ENCODE assay signal across 22 cellular contexts in genomic region chr5:138922494-138922893, GRCh38. TPM values are rescaled to one million over a fixed set of nuclear protein-coding genes. Genes with fewer than 3 reads are reported as not detected.
A peak's percentile ranks its signal among the peaks of the same experiment; 100 is the strongest.
DNase-seq lines count a peak whose midpoint lies in the region; ATAC-seq, FAIRE-seq and TF ChIP-seq lines count a peak whose summit lies in the region.
"Had no signal": no experiment of that assay in that cellular context is flagged by ENCODE, and none has a peak within 500 bp of the region (broad histone marks: within the 10 kb centered on the region; RNA-seq: fewer than 3 reads in every experiment).

No MANE protein-coding gene starts in this region.

- H3K27me3 ChIP-seq in GM12878 (replicated peaks in 1 of 2; ENCODE audit: control insufficient read depth in 2 of 2, insufficient read depth in 2 of 2, low read length in 1 of 2) = no peaks in the 10 kb centered on the region
- H3K27me3 ChIP-seq: BLaER1 treated with 17β-estradiol and CSF1 and Interleukin-3, amounts not matched to agents 10 nM and 100 nM had no signal

- FAIRE-seq in GM12878 (lab: Jason Lieb, UNC) = no peak
- FAIRE-seq in RCC 7860 (lab: Jason Lieb, UNC) = no peak
- FAIRE-seq: A204.1, D721Med had no signal

- H3K27ac Mint-ChIP-seq in nephron progenitor cell = peak overlapping the region; percentile 88
- H3K27ac Mint-ChIP-seq: CD8-positive, alpha-beta memory T cell had no signal

- H3K9me3 ChIP-seq in GM12878 (replicated peaks; ENCODE audit: control insufficient read depth, insufficient read depth, low read length) = no peaks in the 10 kb centered on the region
- H3K9me3 ChIP-seq: BLaER1 treated with 17β-estradiol and CSF1 and Interleukin-3, amounts not matched to agents 10 nM and 100 nM had no signal

- no peak for TF ChIP-seq POLR2A in GM12878 (IDR thresholded peaks at IDR 0.05; ENCODE audit: low read depth, low read length)

- 83% methylated on average over 2 of the region's 2 CpGs for WGBS in GM12878 (ENCODE audit: insufficient coverage, insufficient replicate concordance, low lambda C conversion rate, missing lambda C conversion rate)

- SMC1A ChIA-PET in GM12878 (lab: Charles Lee; ENCODE audit: uncharacterized antibody, unreplicated experiment) = no interaction called here

- intact Hi-C loops in GM12878 (cut with micrococcal nuclease; ENCODE audit: unreplicated experiment) = no loop called here

- BruUV-seq in GM12878 (replicated peaks; lab: Mats Ljungman, UMichigan) = no TSS peak

- DNase-seq in GM12865 (ENCODE audit: low read depth) (peak; percentile 23), GM12878 (ENCODE audit: low read depth, low spot score) (no peak), nephron progenitor cell (no peak), RCC 7860 (ENCODE audit: low spot score) (no peak), cortex of kidney (lab: John Stamatoyannopoulos, UW) (no peak), HuH-7 (ENCODE audit: low spot score) (no peak)
- DNase-seq in effector CD8-positive, alpha-beta T cell (lab: John Stamatoyannopoulos, UW) = no peak
- DNase-seq: CD8-positive, alpha-beta memory T cell; DMS79; KG1; MM.1S; NCI-H1092 treated with DMSO at 0.1 percent for 48 hours; NCI-H1694; NCI-H446; NCI-H69; PC-9; SW 1271 had no signal

- ATAC-seq in GM21786 (IDR thresholded peaks at IDR 0.05; ENCODE audit: unreplicated experiment) (peak; percentile 93), GM12878 (peak; percentile 77)
- ATAC-seq: HCT116 had no signal

- in situ Hi-C loops in GM12878 (cut with MboI) = no loop called here

- H3K9ac ChIP-seq in GM12878 (ENCODE audit: control insufficient read depth, insufficient read depth, low read length) = no peak overlapping the region
- H3K9ac ChIP-seq: BLaER1 treated with 17β-estradiol and CSF1 and Interleukin-3, amounts not matched to agents 10 nM and 100 nM had no signal

- H3K4me1 Mint-ChIP-seq in nephron progenitor cell = peaks cover 8% of the 10 kb centered on the region
- H3K4me1 Mint-ChIP-seq: CD8-positive, alpha-beta memory T cell had no signal

- H3K4me3 ChIP-seq in GM12865 (ENCODE audit: low read depth, low read length) (no peak overlapping the region), GM12878 (no peak overlapping the region)
- H3K4me3 ChIP-seq: BLaER1 treated with 17β-estradiol and CSF1 and Interleukin-3, amounts not matched to agents 10 nM and 100 nM; PC-9 had no signal

- H3K4me2 ChIP-seq in GM12878 (ENCODE audit: control insufficient read depth, insufficient read depth) = no peak overlapping the region
- H3K4me2 ChIP-seq: BLaER1 treated with 17β-estradiol and CSF1 and Interleukin-3, amounts not matched to agents 10 nM and 100 nM; PC-9 had no signal

- CTCF ChIA-PET in GM12878 (lab: Yijun Ruan, JAX) = no interaction called here

- peak; percentile 32; the same call in 1 of the 2 replicates for TF ChIP-seq RAD21 in GM12878 (IDR thresholded peaks at IDR 0.05; ENCODE audit: insufficient read depth, low read depth, low read length)

- peaks cover 9 to 12% of the 10 kb centered on the region in 2 experiments for H3K36me3 ChIP-seq in GM12878 (ENCODE audit: control insufficient read depth in 2 of 2, insufficient read depth in 2 of 2, low read length in 1 of 2)

- no peak overlapping the region for H3K27ac ChIP-seq in GM12878 (ENCODE audit: control insufficient read depth, insufficient read depth)
- H3K27ac ChIP-seq: BLaER1 treated with 17β-estradiol and CSF1 and Interleukin-3, amounts not matched to agents 10 nM and 100 nM; PC-9 had no signal

- peak; percentile 11 for TF ChIP-seq CTCF in GM12865 (IDR thresholded peaks at IDR 0.05; ENCODE audit: insufficient read depth, low read depth, low read length, missing control alignments)
- TF ChIP-seq CTCF in GM12878 (IDR thresholded peaks at IDR 0.05 in 2 of 3, conservative IDR thresholded peaks at IDR 0.05 in 1 of 3; ENCODE audit: control insufficient read depth in 2 of 3, extremely low read depth in 1 of 3, insufficient read depth in 1 of 3, low read depth in 3 of 3, low read length in 3 of 3) = peak in 2 of 3 experiments; percentile 6 to 9; a peak in 1 of 6 replicates
- TF ChIP-seq CTCF in nephron progenitor cell (IDR thresholded peaks at IDR 0.05) = no peak

- H3K79me2 ChIP-seq in GM12878 (ENCODE audit: control insufficient read depth, insufficient read depth, low read length) = no peaks in the 10 kb centered on the region

- POLR2A ChIA-PET in GM12878 (lab: Charles Lee) = no interaction called here

- RAD21 ChIA-PET in GM12878 (lab: Charles Lee; ENCODE audit: unreplicated experiment) = interaction anchor here (1.2 kb wide), 1 partner anchor 40 kb away, joined by 3 read pairs; no protein-coding TSS in a partner anchor

- H3K9me3 Mint-ChIP-seq in nephron progenitor cell = no peaks in the 10 kb centered on the region
- H3K9me3 Mint-ChIP-seq: CD8-positive, alpha-beta memory T cell had no signal

- no peaks in the 10 kb centered on the region for H3K4me1 ChIP-seq in GM12878 (ENCODE audit: control insufficient read depth, insufficient read depth, low read length)

- H3K36me3 Mint-ChIP-seq in nephron progenitor cell (ENCODE audit: low read depth) = peaks cover 54% of the 10 kb centered on the region

- no peak overlapping the region for H3K4me3 Mint-ChIP-seq in nephron progenitor cell
- H3K4me3 Mint-ChIP-seq: CD8-positive, alpha-beta memory T cell had no signal

- TF ChIP-seq EP300 in GM12878 (IDR thresholded peaks at IDR 0.05; ENCODE audit: borderline replicate concordance in 1 of 2, control insufficient read depth in 1 of 2, low read depth in 2 of 2, low read length in 2 of 2) = no peak

- H4K20me1 ChIP-seq in GM12878 (ENCODE audit: control insufficient read depth, insufficient read depth) = no peaks in the 10 kb centered on the region

- no peaks in the 10 kb centered on the region for H3K27me3 Mint-ChIP-seq in nephron progenitor cell (ENCODE audit: low read depth, poor library complexity)
- H3K27me3 Mint-ChIP-seq: CD8-positive, alpha-beta memory T cell had no signal

- no peak overlapping the region for H2AFZ ChIP-seq in GM12878 (ENCODE audit: control insufficient read depth, low read depth, low read length)
- H2AFZ ChIP-seq: PC-9 had no signal

TF ChIP-seq in GM12878, 131 proteins besides CTCF, POLR2A, EP300 and RAD21:
- no peak for TF ChIP-seq CBFB (IDR thresholded peaks at IDR 0.05; ENCODE audit: low read depth)
- no peak for TF ChIP-seq ATF2 (IDR thresholded peaks at IDR 0.05; ENCODE audit: low read length)
- TF ChIP-seq NRF1 (conservative IDR thresholded peaks at IDR 0.05; ENCODE audit: low read depth, low read length) = no peak
- TF ChIP-seq RUNX3 (IDR thresholded peaks at IDR 0.05; ENCODE audit: low read length) = 0 out of 2 replicates have a peak, but pooled peaks have one; percentile 32
- TF ChIP-seq BRCA1 (IDR thresholded peaks at IDR 0.05; ENCODE audit: low read depth, low read length) = no peak
- no peak for TF ChIP-seq MYC (IDR thresholded peaks at IDR 0.05; ENCODE audit: insufficient read depth, insufficient read length, insufficient replicate concordance, low read length, severe bottlenecking)

RNA-seq across cellular contexts. Expression of gene LRRTM2, which starts 47.4 kb away (rescaled TPM):
- total RNA-seq in GM12878 (2013; cell fraction: nucleolus; rRNA removed) = 1.5 and 2.0 TPM in 2 replicates
- total RNA-seq in GM12878 (2014; rRNA removed) (0.05 and 0.06 TPM in 2 replicates), GM12878 (2014; rRNA removed; fragmentation: Illumina TruSeq; extraction: Trizol) (0.04 and 0.05 TPM in 2 replicates), GM12878 (2021) (0.05 TPM in 1 of 2 replicates, not detected in the other)
- polyA plus RNA-seq in GM12878 (2011; ENCODE audit: low read depth) = not detected
- polyA plus RNA-seq in GM12878 (2011; rRNA removed) (0.07 and 0.08 TPM in 2 replicates), GM12878 (2014; fragmentation: Illumina TruSeq; extraction: Trizol) (0.04 and 0.27 TPM in 2 replicates), GM12878 (2014; fragmentation: Nextera tagmentation; extraction: Ambion mirVana) (not detected), GM12878 (2014; rRNA removed) (0.06 and 0.10 TPM in 2 replicates), GM12878 (2016; fragmentation: Nextera tagmentation; extraction: Ambion mirVana) (under 1 TPM; 0.11 to 0.14 TPM)
- polyA plus RNA-seq in GM12878 (2011; cell fraction: cytosol; rRNA removed) = not detected in 2 replicates
- 0.12 TPM in 2 replicates for polyA plus RNA-seq in GM12878 (2011; cell fraction: nucleus; rRNA removed)
- 0.03 and 0.06 TPM in 2 replicates for polyA plus RNA-seq in GM12878 (2012)
- polyA minus RNA-seq in GM12878 (2011; rRNA and poly(A)+ RNA removed) = 0.05 TPM in 1 of 2 replicates, not detected in the other
- not detected in 2 replicates for polyA minus RNA-seq in GM12878 (2011; cell fraction: cytosol; rRNA and poly(A)+ RNA removed)
- polyA minus RNA-seq in GM12878 (2011; cell fraction: nucleus; rRNA and poly(A)+ RNA removed) = under 0.01 and 0.10 TPM in 2 replicates
- total RNA-seq: CD8-positive, alpha-beta memory T cell; PC-9 had no signal
- polyA plus RNA-seq: CD8-positive, alpha-beta memory T cell had no signal
